Comparison of ENCODE assay signal across 1 cellular context in genomic region chr9:134368571-134368970, GRCh38.
TF ChIP-seq lines count a peak whose summit lies in the region.

No MANE protein-coding gene starts in this region.

TF ChIP-seq in IMR-90, 13 proteins besides CTCF, POLR2A, EP300 and RAD21:
- TF ChIP-seq RFX5 (IDR thresholded peaks at IDR 0.05; ENCODE audit: low read depth, low read length) (no peak), CEBPB (IDR thresholded peaks at IDR 0.05; ENCODE audit: low read depth, low read length) (no peak), ELK1 (IDR thresholded peaks at IDR 0.05; ENCODE audit: borderline replicate concordance, low read depth, low read length) (no peak), MAZ (IDR thresholded peaks at IDR 0.05; ENCODE audit: borderline replicate concordance, low read depth, low read length) (no peak)
